ENCODE assay signal across 8 cellular contexts in genomic region chr1:202456497-202457169, GRCh38.
DNase-seq lines count a peak whose midpoint lies in the region; FAIRE-seq and TF ChIP-seq lines count a peak whose summit lies in the region.
"Not testable (repeated sequence)": the region's sequence is repeated elsewhere in the genome, so short reads cannot be mapped to it uniquely, and the experiment has no call there.

No MANE protein-coding gene starts in this region.

- not testable (repeated sequence) for H3K9me2 ChIP-seq in GM23248 (ENCODE audit: insufficient read depth)

- not testable (repeated sequence) for H3K27me3 ChIP-seq in GM23248 (replicated peaks; ENCODE audit: insufficient read depth); brain microvascular endothelial cell (replicated peaks); fibroblast of lung (ENCODE audit: control insufficient read depth, insufficient read depth, low read length); keratinocyte (ENCODE audit: control insufficient read depth, extremely low read depth, insufficient read depth, low read length); skeletal muscle satellite cell (ENCODE audit: control insufficient read depth, insufficient read depth, low read length)

- CTCF ChIA-PET in AG04449 (lab: Yijun Ruan, JAX): interaction anchor here (0.7 kb wide), 1 partner anchor 115 kb away, joined by 3 read pairs; the partner anchor contains the start of gene UBE2T

- H3K4me3 ChIP-seq in AG04449 (ENCODE audit: low read depth, low read length); brain microvascular endothelial cell (ENCODE audit: low read depth, low read length); fibroblast of lung (replicated peaks in 1 of 4; ENCODE audit: control extremely low read depth in 1 of 4, insufficient read depth in 1 of 4, low read depth in 3 of 4, low read length in 4 of 4); keratinocyte (ENCODE audit: control insufficient read depth in 2 of 3, extremely low read depth in 1 of 3, insufficient read depth in 2 of 3, low read depth in 1 of 3, low read length in 3 of 3); skeletal muscle satellite cell (ENCODE audit: low read length): not testable (repeated sequence)
- 0 out of 2 replicates have a peak overlapping the region, but pooled peaks have one; percentile 17 for H3K4me3 ChIP-seq in GM23248

- peak overlapping the region; percentile 30 for H2AFZ ChIP-seq in GM23248
- not testable (repeated sequence) for H2AFZ ChIP-seq in fibroblast of lung (ENCODE audit: low read length); keratinocyte (ENCODE audit: control insufficient read depth, low read length)

- H3K4me2 ChIP-seq in GM23248 (ENCODE audit: unreplicated experiment): peak overlapping the region; percentile 59
- not testable (repeated sequence) for H3K4me2 ChIP-seq in fibroblast of lung (ENCODE audit: extremely low read depth, insufficient read depth, low read length)
- peak overlapping the region; percentile 68 for H3K4me2 ChIP-seq in keratinocyte (ENCODE audit: control insufficient read depth, extremely low read depth, insufficient read depth, low read depth, low read length)
- H3K4me2 ChIP-seq in skeletal muscle satellite cell (ENCODE audit: low read length): peak overlapping the region; percentile 37

- POLR2A ChIA-PET in AG04449 (lab: Yijun Ruan, JAX): not testable (repeated sequence)

- H3K36me3 ChIP-seq in GM23248 (ENCODE audit: low read depth); brain microvascular endothelial cell (replicated peaks); fibroblast of lung (ENCODE audit: control insufficient read depth, insufficient read depth, low read length); keratinocyte (ENCODE audit: control insufficient read depth in 2 of 2, extremely low read depth in 1 of 2, insufficient read depth in 2 of 2, low read length in 2 of 2); skeletal muscle satellite cell (ENCODE audit: insufficient read depth, low read length): not testable (repeated sequence)

- dilution Hi-C loops in keratinocyte (cut with MboI; ENCODE audit: extremely low pct_ligation_motif_present, low sequenced_read_pairs): not testable (repeated sequence)

- peak; percentile 7 for DNase-seq in AG04449 (ENCODE audit: low read depth, low spot score)
- DNase-seq in GM23248: peak; percentile 61
- peak; percentile 61 for DNase-seq in LHCN-M2 (ENCODE audit: low read depth)
- peak; percentile 45 for DNase-seq in brain microvascular endothelial cell
- DNase-seq in fibroblast of lung (ENCODE audit: low read depth in 2 of 2): peak; percentile 63 to 64
- DNase-seq in keratinocyte (ENCODE audit: low read depth, low spot score): not testable (repeated sequence)

- not testable (repeated sequence) for TF ChIP-seq CTCF in AG04449 (IDR thresholded peaks at IDR 0.05; ENCODE audit: insufficient read depth, low read length, missing control alignments); brain microvascular endothelial cell (IDR thresholded peaks at IDR 0.05; ENCODE audit: low read depth, low read length, missing control alignments); fibroblast of lung (conservative IDR thresholded peaks at IDR 0.05 in 1 of 2, IDR thresholded peaks at IDR 0.05 in 1 of 2; ENCODE audit: low read depth in 1 of 2, low read length in 2 of 2); keratinocyte (optimal IDR thresholded peaks at IDR 0.05 in 1 of 3, IDR thresholded peaks at IDR 0.05 in 1 of 3, conservative IDR thresholded peaks at IDR 0.05 in 1 of 3; ENCODE audit: extremely low read depth in 1 of 3, insufficient read depth in 2 of 3, low read length in 3 of 3)

- H3K9me1 ChIP-seq in keratinocyte (ENCODE audit: control insufficient read depth, extremely low read depth, insufficient read depth, low read length): not testable (repeated sequence)

- not testable (repeated sequence) for H3K79me2 ChIP-seq in GM23248 (ENCODE audit: insufficient read depth); fibroblast of lung (ENCODE audit: control insufficient read depth, insufficient read depth, low read length); keratinocyte (ENCODE audit: control insufficient read depth, insufficient read depth, low read length)

- FAIRE-seq in TTC549 (lab: Jason Lieb, UNC) (peak; percentile 62), keratinocyte (lab: Jason Lieb, UNC) (peak; percentile 86)

- not testable (repeated sequence) for H4K20me1 ChIP-seq in GM23248 (ENCODE audit: insufficient read depth); fibroblast of lung (ENCODE audit: control insufficient read depth, extremely low read depth, insufficient read depth, low read length); keratinocyte (ENCODE audit: control insufficient read depth, extremely low read depth, insufficient read depth, low read length)

- H3K4me1 ChIP-seq in GM23248 (ENCODE audit: insufficient read depth): peaks cover 39% of the 10 kb centered on the region
- peaks cover 11% of the 10 kb centered on the region for H3K4me1 ChIP-seq in fibroblast of lung (ENCODE audit: control insufficient read depth, extremely low read depth, insufficient read depth, low read length)
- H3K4me1 ChIP-seq in keratinocyte (ENCODE audit: control insufficient read depth, extremely low read depth, insufficient read depth, low read length): peaks cover 17% of the 10 kb centered on the region
- peaks cover 36% of the 10 kb centered on the region for H3K4me1 ChIP-seq in skeletal muscle satellite cell (ENCODE audit: control insufficient read depth, insufficient read depth, low read length)

- not testable (repeated sequence) for H3K9ac ChIP-seq in GM23248; fibroblast of lung (ENCODE audit: insufficient read depth, low read length); keratinocyte (ENCODE audit: control insufficient read depth, extremely low read depth, insufficient read depth, low read length)
- H3K9ac ChIP-seq in skeletal muscle satellite cell (ENCODE audit: low read depth, low read length): peak overlapping the region; percentile 0

- WGBS in GM23248 (ENCODE audit: low coverage in 1 of 2, low lambda C conversion rate in 2 of 2, missing lambda C conversion rate in 2 of 2), 2 experiments: 58 to 60% methylated on average over 5 of the region's 5 CpGs

- in situ Hi-C loops in GM23248 (cut with MboI); brain microvascular endothelial cell (cut with HindIII; ENCODE audit: low pct_ligation_motif_present, low sequenced_read_pairs): not testable (repeated sequence)

- H3K9me3 ChIP-seq in GM23248 (ENCODE audit: low read depth); fibroblast of lung (ENCODE audit: control insufficient read depth, insufficient read depth, low read depth, low read length); keratinocyte (ENCODE audit: control insufficient read depth, low read depth, low read length); skeletal muscle satellite cell (replicated peaks; ENCODE audit: low read length): not testable (repeated sequence)

- H3K27ac ChIP-seq in GM23248 (peak overlapping the region; percentile 44), brain microvascular endothelial cell (peak overlapping the region; percentile 48), fibroblast of lung (ENCODE audit: insufficient read depth, low read length) (peak overlapping the region; percentile 38), keratinocyte (ENCODE audit: control insufficient read depth, insufficient read depth, low read length) (peak overlapping the region; percentile 46)

- H3F3A ChIP-seq in GM23248 (ENCODE audit: insufficient read depth): peaks cover 29% of the 10 kb centered on the region
